ENCODE assay signal across 9 cellular contexts in genomic region chr2:240013343-240013742, GRCh38. TPM values are rescaled to one million over a fixed set of nuclear protein-coding genes. Genes with fewer than 3 reads are reported as not detected.
DNase-seq lines count a peak whose midpoint lies in the region; ATAC-seq, FAIRE-seq and TF ChIP-seq lines count a peak whose summit lies in the region.
"Had no signal": no experiment of that assay in that cellular context is flagged by ENCODE, and none has a peak within 500 bp of the region (broad histone marks: within the 10 kb centered on the region; RNA-seq: fewer than 3 reads in every experiment).

No MANE protein-coding gene starts in this region.

- H3K4me1 ChIP-seq in Panc1 (ENCODE audit: control insufficient read depth, insufficient read depth, low read length) (no peaks in the 10 kb centered on the region), small intestine (ENCODE audit: control insufficient read depth in 2 of 2, insufficient read depth in 1 of 2, low read depth in 1 of 2, low read length in 1 of 2) (no peaks in the 10 kb centered on the region)

- CTCF ChIA-PET in Panc1 (lab: Charles Lee): interaction anchor here (0.5 to 0.8 kb wide), 2 partner anchors 10 to 14 kb away, joined by 3 read pairs; no protein-coding TSS in a partner anchor

- DNase-seq in SIG-M5 treated with dmso at 0.1 percent for 504 hours (lab: John Stamatoyannopoulos, UW; ENCODE audit: unreplicated experiment): peak; percentile 27
- no peak for DNase-seq in SIG-M5 (lab: John Stamatoyannopoulos, UW)
- no peak for DNase-seq in Panc1 (ENCODE audit: low read depth, low spot score)
- no peak for DNase-seq in epithelial cell of proximal tubule (ENCODE audit: low read depth)
- peak; percentile 13 for DNase-seq in small intestine
- no peak for DNase-seq in stimulated activated CD4-positive, alpha-beta T cell treated with anti-CD3 and anti-CD28 coated beads, Interleukin-15, amount 100 ng/mL, for 24 hours
- DNase-seq: cerebellar nuclear complex had no signal

- ATAC-seq in Panc1: no peak
- no peak for ATAC-seq in GM18873 (IDR thresholded peaks at IDR 0.05; ENCODE audit: low FRiP score, unreplicated experiment)
- no peak for ATAC-seq in GM18870 (IDR thresholded peaks at IDR 0.05; ENCODE audit: unreplicated experiment)

- peak; percentile 39; the same call in 1 of the 2 replicates for TF ChIP-seq CTCF in Panc1 (IDR thresholded peaks at IDR 0.05)
- peak; percentile 41 for TF ChIP-seq CTCF in epithelial cell of proximal tubule (conservative IDR thresholded peaks at IDR 0.05; ENCODE audit: low read depth, low read length)

- 92 to 96% (median 93%) methylated on average over 1 of the region's 1 CpG for WGBS in small intestine, 3 donors

- H3K27me3 ChIP-seq in Panc1 (ENCODE audit: control insufficient read depth, insufficient read depth, low read length) (no peaks in the 10 kb centered on the region), small intestine (ENCODE audit: control insufficient read depth in 2 of 2, insufficient read depth in 2 of 2, low read length in 2 of 2) (no peaks in the 10 kb centered on the region)

- BruUV-seq in Panc1 (replicated peaks; lab: Mats Ljungman, UMichigan): TSS peak; percentile 38

- H3K9me3 ChIP-seq in Panc1 (ENCODE audit: control insufficient read depth, insufficient read depth, low read depth, low read length) (no peaks in the 10 kb centered on the region), small intestine (ENCODE audit: control insufficient read depth, low read depth) (no peaks in the 10 kb centered on the region)

- no peak for FAIRE-seq in small intestine (lab: Jason Lieb, UNC)

- H3K27ac ChIP-seq in Panc1 (ENCODE audit: low read length) (no peak overlapping the region), small intestine (ENCODE audit: low read depth in 1 of 2, low read length in 1 of 2) (no peak overlapping the region)

- H3K4me3 ChIP-seq in Panc1 (ENCODE audit: low read depth in 2 of 2, low read length in 2 of 2): no peak overlapping the region
- H3K4me3 ChIP-seq in epithelial cell of proximal tubule (ENCODE audit: low read depth, low read length): no peak overlapping the region
- H3K4me3 ChIP-seq in small intestine (ENCODE audit: low read depth in 1 of 2, low read length in 2 of 2): no peak overlapping the region

- in situ Hi-C loops in Panc1 (cut with HindIII; ENCODE audit: low pct_unique_long_range_greater_than_20kb, low sequenced_read_pairs): no loop called here

- POLR2A ChIA-PET in Panc1 (lab: Charles Lee): no interaction called here

- H3K36me3 ChIP-seq in Panc1 (ENCODE audit: control insufficient read depth, insufficient read depth, low read length) (peaks cover 22% of the 10 kb centered on the region), small intestine (ENCODE audit: control insufficient read depth in 2 of 2, insufficient read depth in 2 of 2, low read length in 2 of 2) (peaks cover 19 to 33% of the 10 kb centered on the region in 2 donors)

- intact Hi-C loops in Panc1 (cut with micrococcal nuclease; ENCODE audit: unreplicated experiment): no loop called here

RNA-seq across cellular contexts. Expression of gene NDUFA10, which starts 11.8 kb away (rescaled TPM):
- total RNA-seq in Panc1 (2021; ENCODE audit: unreplicated experiment): 154 TPM
- polyA plus RNA-seq in Panc1 (2012; ENCODE audit: insufficient read length): 105 TPM
- total RNA-seq in epithelial cell of proximal tubule: 133 and 166 TPM in 2 replicates
- 100 to 1,000 TPM; 129 to 145 (median 132) TPM for polyA plus RNA-seq in small intestine

RNA-seq across cellular contexts. Expression of gene OR6B2, which starts 16.9 kb away (rescaled TPM):
- total RNA-seq in Panc1 (2021; ENCODE audit: unreplicated experiment) (not detected), epithelial cell of proximal tubule (not detected in 2 replicates)
- polyA plus RNA-seq in Panc1 (2012; ENCODE audit: insufficient read length): not detected
- polyA plus RNA-seq in small intestine: not detected

RNA-seq across cellular contexts. Expression of gene OR6B3, which starts 40.0 kb away (rescaled TPM):
- total RNA-seq in Panc1 (2021; ENCODE audit: unreplicated experiment): not detected
- polyA plus RNA-seq in Panc1 (2012; ENCODE audit: insufficient read length): not detected
- not detected in 2 replicates for total RNA-seq in epithelial cell of proximal tubule
- not detected for polyA plus RNA-seq in small intestine

Comparison
In these comparisons a context has a peak if more than half of its experiments do, and no peak if none do; other contexts are left out.
1. DNase-seq: peak in SIG-M5 treated with dmso at 0.1 percent for 504 hours (single experiment) and small intestine (single experiment); none in SIG-M5 (single experiment), Panc1 (single experiment), epithelial cell of proximal tubule (single experiment) and stimulated activated CD4-positive, alpha-beta T cell treated with anti-CD3 and anti-CD28 coated beads, Interleukin-15, amount 100 ng/mL, for 24 hours (single experiment).